1 cellular context compared by ENCODE assay signal in the genomic region with DNA sequence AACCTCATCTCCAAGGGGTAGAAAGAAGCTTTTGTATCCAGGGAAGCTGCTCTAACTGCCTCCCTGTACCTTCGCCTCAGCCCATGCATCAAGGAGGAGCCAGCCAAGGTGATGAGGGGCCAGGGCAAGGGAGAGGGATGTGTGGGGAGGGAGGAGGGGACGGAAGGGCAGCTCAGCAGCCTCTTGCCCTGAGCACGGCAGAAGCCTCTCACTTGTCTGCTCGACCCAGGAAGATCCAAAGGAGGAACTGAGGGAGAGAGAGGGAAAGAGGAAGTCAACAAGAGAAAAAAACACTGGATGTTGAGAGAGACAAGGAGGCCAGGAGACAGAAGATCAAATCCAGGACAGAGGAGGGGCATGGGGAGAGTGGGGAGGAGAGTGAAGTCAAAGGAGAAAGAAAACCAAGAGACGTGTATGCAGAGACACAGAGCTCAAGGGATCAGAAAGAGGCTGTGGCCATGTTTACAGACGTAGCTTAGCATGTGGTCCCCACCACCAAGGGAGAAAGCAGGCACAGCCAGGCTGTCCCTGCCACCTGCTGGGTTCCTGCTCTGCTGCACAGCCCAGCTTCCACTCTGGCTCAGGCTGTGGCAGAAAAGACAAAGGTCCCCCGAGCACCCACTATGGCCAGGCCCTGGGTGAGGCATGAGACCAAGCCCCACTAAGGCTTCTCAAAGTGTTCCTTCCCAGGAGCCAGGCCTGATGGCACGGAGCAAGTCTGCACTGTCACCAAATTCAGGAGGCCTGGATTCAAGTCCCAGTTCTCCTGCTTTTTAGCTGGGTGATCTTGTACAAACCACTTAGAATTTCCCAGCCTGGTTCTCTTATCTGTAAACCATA.
TF ChIP-seq lines count a peak whose summit lies in the region.

No MANE protein-coding gene starts in this region.

TF ChIP-seq in GM12878, 131 proteins besides CTCF, POLR2A, EP300 and RAD21 (continued from another document):
- no peak for TF ChIP-seq HDGF (IDR thresholded peaks at IDR 0.05)
- no peak for TF ChIP-seq KAT2A (conservative IDR thresholded peaks at IDR 0.05; ENCODE audit: control insufficient read depth, low read depth, low read length)
- no peak for TF ChIP-seq IKZF1 (conservative IDR thresholded peaks at IDR 0.05)
- TF ChIP-seq, protein P1, sequence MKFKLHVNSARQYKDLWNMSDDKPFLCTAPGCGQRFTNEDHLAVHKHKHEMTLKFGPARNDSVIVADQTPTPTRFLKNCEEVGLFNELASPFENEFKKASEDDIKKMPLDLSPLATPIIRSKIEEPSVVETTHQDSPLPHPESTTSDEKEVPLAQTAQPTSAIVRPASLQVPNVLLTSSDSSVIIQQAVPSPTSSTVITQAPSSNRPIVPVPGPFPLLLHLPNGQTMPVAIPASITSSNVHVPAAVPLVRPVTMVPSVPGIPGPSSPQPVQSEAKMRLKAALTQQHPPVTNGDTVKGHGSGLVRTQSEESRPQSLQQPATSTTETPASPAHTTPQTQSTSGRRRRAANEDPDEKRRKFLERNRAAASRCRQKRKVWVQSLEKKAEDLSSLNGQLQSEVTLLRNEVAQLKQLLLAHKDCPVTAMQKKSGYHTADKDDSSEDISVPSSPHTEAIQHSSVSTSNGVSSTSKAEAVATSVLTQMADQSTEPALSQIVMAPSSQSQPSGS (IDR thresholded peaks at IDR 0.05; ENCODE audit: low read length) = no peak
- TF ChIP-seq, protein P2, sequence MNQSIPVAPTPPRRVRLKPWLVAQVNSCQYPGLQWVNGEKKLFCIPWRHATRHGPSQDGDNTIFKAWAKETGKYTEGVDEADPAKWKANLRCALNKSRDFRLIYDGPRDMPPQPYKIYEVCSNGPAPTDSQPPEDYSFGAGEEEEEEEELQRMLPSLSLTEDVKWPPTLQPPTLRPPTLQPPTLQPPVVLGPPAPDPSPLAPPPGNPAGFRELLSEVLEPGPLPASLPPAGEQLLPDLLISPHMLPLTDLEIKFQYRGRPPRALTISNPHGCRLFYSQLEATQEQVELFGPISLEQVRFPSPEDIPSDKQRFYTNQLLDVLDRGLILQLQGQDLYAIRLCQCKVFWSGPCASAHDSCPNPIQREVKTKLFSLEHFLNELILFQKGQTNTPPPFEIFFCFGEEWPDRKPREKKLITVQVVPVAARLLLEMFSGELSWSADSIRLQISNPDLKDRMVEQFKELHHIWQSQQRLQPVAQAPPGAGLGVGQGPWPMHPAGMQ (IDR thresholded peaks at IDR 0.05; ENCODE audit: borderline replicate concordance) = no peak
- no peak for TF ChIP-seq TCF7 (IDR thresholded peaks at IDR 0.05; ENCODE audit: borderline replicate concordance)
- no peak for TF ChIP-seq ZBED1 (IDR thresholded peaks at IDR 0.05; ENCODE audit: borderline replicate concordance)
- no peak for TF ChIP-seq CHD2 (IDR thresholded peaks at IDR 0.05; ENCODE audit: borderline replicate concordance, low read depth, low read length)
TF ChIP-seq in GM12878: peak in this region for 0.
